14 cellular contexts compared by ENCODE assay signal in the genomic region with DNA sequence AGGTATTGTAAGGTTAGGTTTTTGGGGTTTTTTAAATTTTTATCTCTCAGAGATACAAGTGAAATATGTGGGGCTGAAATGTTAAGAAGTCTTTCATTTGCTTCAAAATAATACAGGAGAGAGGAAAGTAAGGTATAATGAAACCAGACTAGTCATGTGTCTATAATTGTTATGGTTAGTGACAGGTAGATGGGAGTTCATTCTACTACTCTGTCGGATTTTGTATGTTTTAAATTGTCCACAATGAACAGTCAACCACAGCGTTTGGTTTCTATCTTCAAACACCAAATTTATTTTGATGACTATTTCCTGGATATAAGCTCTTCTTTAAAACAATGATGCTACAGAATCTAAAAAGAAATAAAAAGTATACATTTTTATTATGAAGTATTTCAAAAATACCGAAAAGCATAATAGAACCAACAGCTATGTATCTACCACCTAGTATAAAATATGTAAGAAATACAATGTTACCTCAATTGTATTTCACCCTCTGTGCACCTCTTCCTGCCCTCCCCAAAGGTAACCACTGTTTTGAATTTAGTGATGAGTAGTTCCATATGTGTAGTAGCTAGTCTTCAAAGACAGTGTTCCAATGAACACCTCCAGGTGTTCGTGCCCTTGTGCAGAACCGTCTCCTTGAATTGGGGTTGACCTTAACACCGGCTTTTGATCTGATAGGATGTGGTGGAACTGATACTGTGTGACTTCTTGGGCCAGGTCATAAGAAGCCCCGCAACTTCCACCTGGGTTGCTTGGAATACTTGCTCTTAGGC.
"Had no signal": no experiment of that assay in that cellular context is flagged by ENCODE, and none has a peak within 500 bp of the region (broad histone marks: within the 10 kb centered on the region; RNA-seq: fewer than 3 reads in every experiment).

No MANE protein-coding gene starts in this region.

- H3K27ac Mint-ChIP-seq: activated CD8-positive, alpha-beta memory T cell treated with anti-CD3 and anti-CD28 coated beads, Interleukin-2, amount 10 ng/mL, durations not matched to agents 7 days and 5 days; activated naive CD8-positive, alpha-beta T cell treated with anti-CD3 and anti-CD28 coated beads, Interleukin-2, amount 10 ng/mL, durations not matched to agents 7 days and 5 days; activated T-helper 2 cell treated with anti-CD3 and anti-CD28 coated beads, Interferon-gamma antibody, Interleukin-2, Interleukin-4, amounts not matched to agents 10 μg/mL and 5 μg/mL and 100 μg/mL, durations not matched to agents 14 hours and 24 hours and 36 hours; stimulated activated naive B cell treated with anti-CD40 and anti-IgM and Interleukin-4, amounts not matched to agents 10 μg/mL and 1 μg/mL and 100 μg/mL, for 72 hours had no signal

- H3K4me1 ChIP-seq: right atrium auricular region, upper lobe of right lung had no signal

- H3K27me3 ChIP-seq: neutrophil, right atrium auricular region, upper lobe of right lung had no signal

- H3K36me3 ChIP-seq: neutrophil, right atrium auricular region, upper lobe of right lung had no signal

- H3K4me1 Mint-ChIP-seq: activated CD8-positive, alpha-beta memory T cell treated with anti-CD3 and anti-CD28 coated beads, Interleukin-2, amount 10 ng/mL, durations not matched to agents 7 days and 5 days; activated naive CD8-positive, alpha-beta T cell treated with anti-CD3 and anti-CD28 coated beads, Interleukin-2, amount 10 ng/mL, durations not matched to agents 7 days and 5 days; stimulated activated naive B cell treated with anti-CD40 and anti-IgM and Interleukin-4, amounts not matched to agents 10 μg/mL and 1 μg/mL and 100 μg/mL, for 72 hours had no signal

- H3K9me3 Mint-ChIP-seq: activated naive CD8-positive, alpha-beta T cell treated with anti-CD3 and anti-CD28 coated beads, Interleukin-2, amount 10 ng/mL, durations not matched to agents 7 days and 5 days; stimulated activated naive B cell treated with anti-CD40 and anti-IgM and Interleukin-4, amounts not matched to agents 10 μg/mL and 1 μg/mL and 100 μg/mL, for 72 hours had no signal

- H3K4me3 Mint-ChIP-seq: activated CD8-positive, alpha-beta memory T cell treated with anti-CD3 and anti-CD28 coated beads, Interleukin-2, amount 10 ng/mL, durations not matched to agents 7 days and 5 days; activated naive CD8-positive, alpha-beta T cell treated with anti-CD3 and anti-CD28 coated beads, Interleukin-2, amount 10 ng/mL, durations not matched to agents 7 days and 5 days; stimulated activated naive B cell treated with anti-CD40 and anti-IgM and Interleukin-4, amounts not matched to agents 10 μg/mL and 1 μg/mL and 100 μg/mL, for 72 hours had no signal

- H3K4me3 ChIP-seq: dorsolateral prefrontal cortex, right atrium auricular region, upper lobe of right lung had no signal

- DNase-seq: activated CD4-positive, CD25-positive, alpha-beta regulatory T cell; activated CD8-positive, alpha-beta memory T cell treated with anti-CD3 and anti-CD28 coated beads, Interleukin-2, amount 10 ng/mL, durations not matched to agents 7 days and 5 days; activated naive CD8-positive, alpha-beta T cell treated with anti-CD3 and anti-CD28 coated beads, Interleukin-2, amount 10 ng/mL, durations not matched to agents 7 days and 5 days; anterior cingulate cortex; dorsolateral prefrontal cortex; hippocampal formation; kidney glomerular epithelial cell; midbrain; stimulated activated naive B cell treated with anti-CD40 and anti-IgM and Interleukin-4, amounts not matched to agents 10 μg/mL and 1 μg/mL and 100 μg/mL, for 72 hours; upper lobe of right lung had no signal

- H3K36me3 Mint-ChIP-seq: activated CD8-positive, alpha-beta memory T cell treated with anti-CD3 and anti-CD28 coated beads, Interleukin-2, amount 10 ng/mL, durations not matched to agents 7 days and 5 days; activated naive CD8-positive, alpha-beta T cell treated with anti-CD3 and anti-CD28 coated beads, Interleukin-2, amount 10 ng/mL, durations not matched to agents 7 days and 5 days; stimulated activated naive B cell treated with anti-CD40 and anti-IgM and Interleukin-4, amounts not matched to agents 10 μg/mL and 1 μg/mL and 100 μg/mL, for 72 hours had no signal

- ATAC-seq: activated CD8-positive, alpha-beta memory T cell treated with anti-CD3 and anti-CD28 coated beads, Interleukin-2, amount 10 ng/mL, durations not matched to agents 7 days and 5 days; upper lobe of right lung had no signal

- H3K27ac ChIP-seq: dorsolateral prefrontal cortex, neutrophil, right atrium auricular region, upper lobe of right lung had no signal

- H3K9me3 ChIP-seq: neutrophil, right atrium auricular region, upper lobe of right lung had no signal

- FAIRE-seq: bronchial epithelial cell had no signal
